Comparison of ENCODE assay signal across 1 cellular context in genomic region chr3:112401617-112402016, GRCh38.
TF ChIP-seq lines count a peak whose summit lies in the region.

No MANE protein-coding gene starts in this region.

TF ChIP-seq in WTC11, 78 proteins besides CTCF, POLR2A, EP300 and RAD21 (continued from another document):
- no peak for TF ChIP-seq STAT6 (CRISPR knock-in tag; conservative IDR thresholded peaks at IDR 0.05; ENCODE audit: low read depth)
- TF ChIP-seq, protein P1, sequence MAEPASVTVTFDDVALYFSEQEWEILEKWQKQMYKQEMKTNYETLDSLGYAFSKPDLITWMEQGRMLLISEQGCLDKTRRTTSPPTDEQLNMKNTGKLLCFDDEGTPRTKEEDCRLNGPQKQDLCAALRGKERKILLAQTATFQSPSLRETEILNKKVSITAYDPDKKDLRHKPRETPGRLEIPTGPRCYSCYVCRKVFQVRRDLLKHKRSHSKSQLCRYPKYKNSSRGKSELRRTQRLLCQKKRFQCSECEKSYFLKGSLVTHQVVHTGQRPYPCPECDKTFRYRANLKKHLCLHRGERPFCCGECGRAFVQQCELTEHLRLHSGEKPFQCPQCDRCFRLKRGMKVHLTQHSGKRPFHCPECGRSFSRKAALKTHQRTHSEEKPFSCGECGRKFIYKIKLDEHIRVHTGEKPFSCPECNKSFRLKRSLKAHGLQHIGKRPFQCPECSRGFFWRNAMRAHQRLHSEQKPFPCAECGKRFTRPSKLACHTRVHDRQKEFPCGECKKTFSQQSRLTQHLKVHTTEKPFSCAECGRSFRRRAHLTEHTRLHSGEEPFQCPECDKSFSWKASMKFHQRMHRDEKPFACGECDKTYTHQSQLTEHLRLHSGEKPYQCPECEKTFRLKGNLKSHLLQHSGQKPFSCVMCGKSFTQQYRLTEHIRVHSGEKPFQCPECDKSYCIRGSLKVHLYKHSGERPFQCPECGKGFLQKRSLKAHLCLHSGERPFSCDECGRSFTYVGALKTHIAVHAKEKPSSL (CRISPR knock-in tag; conservative IDR thresholded peaks at IDR 0.05): no peak
- no peak for TF ChIP-seq NFATC4 (CRISPR knock-in tag; IDR thresholded peaks at IDR 0.05)
- no peak for TF ChIP-seq ZNF138 (CRISPR knock-in tag; conservative IDR thresholded peaks at IDR 0.05)
- TF ChIP-seq, protein P2, sequence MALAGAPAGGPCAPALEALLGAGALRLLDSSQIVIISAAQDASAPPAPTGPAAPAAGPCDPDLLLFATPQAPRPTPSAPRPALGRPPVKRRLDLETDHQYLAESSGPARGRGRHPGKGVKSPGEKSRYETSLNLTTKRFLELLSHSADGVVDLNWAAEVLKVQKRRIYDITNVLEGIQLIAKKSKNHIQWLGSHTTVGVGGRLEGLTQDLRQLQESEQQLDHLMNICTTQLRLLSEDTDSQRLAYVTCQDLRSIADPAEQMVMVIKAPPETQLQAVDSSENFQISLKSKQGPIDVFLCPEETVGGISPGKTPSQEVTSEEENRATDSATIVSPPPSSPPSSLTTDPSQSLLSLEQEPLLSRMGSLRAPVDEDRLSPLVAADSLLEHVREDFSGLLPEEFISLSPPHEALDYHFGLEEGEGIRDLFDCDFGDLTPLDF (CRISPR knock-in tag; IDR thresholded peaks at IDR 0.05): no peak
